Comparison of ENCODE assay signal across 8 cellular contexts in the genomic region with DNA sequence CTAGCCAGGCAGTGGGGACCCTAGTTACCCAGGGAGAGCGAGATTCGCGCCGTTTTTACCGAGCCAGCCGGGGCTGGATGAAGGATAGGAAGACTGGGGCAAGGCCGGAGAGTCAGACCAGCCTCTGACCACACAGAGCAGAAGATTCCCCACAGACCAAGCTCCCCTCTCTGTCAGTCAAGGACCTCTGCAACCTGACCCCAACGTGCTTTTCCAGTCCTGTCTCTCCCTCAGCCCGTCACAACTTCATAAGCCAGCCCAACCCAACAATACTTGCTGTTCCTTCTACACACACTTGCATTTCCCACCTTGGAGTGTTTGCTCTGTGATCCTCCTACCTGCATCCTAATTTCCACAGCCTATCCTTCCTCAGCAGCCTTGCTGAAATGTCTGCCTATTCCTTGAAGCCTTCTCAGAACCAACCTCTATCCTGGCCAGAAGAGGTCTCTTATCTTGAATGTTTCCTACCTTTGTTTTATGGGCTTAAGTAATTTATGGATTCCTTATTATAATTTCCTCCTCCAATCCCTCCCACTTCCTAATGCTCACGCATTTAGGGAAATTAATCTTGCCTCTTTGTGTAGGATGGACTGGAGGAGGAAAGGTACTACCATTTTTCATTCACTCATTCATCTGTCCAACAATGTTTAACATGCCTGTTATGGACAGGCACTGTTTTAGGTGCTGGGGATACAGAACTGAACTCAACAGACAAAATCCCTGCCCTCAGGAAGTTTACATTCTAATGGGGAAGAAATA. TPM values are rescaled to one million over a fixed set of nuclear protein-coding genes. Genes with fewer than 3 reads are reported as not detected.
A peak's percentile ranks its signal among the peaks of the same experiment; 100 is the strongest.
DNase-seq lines count a peak whose midpoint lies in the region; ATAC-seq and TF ChIP-seq lines count a peak whose summit lies in the region.

A gene (minus strand): TSS at position 424 of the 759 bp plus-strand sequence. CDS start 751 bp downstream, outside the sequence.

- H3K9me3 Mint-ChIP-seq in activated B cell treated with CpG ODN at 0.5 μM for 24 hours = no peaks in the 10 kb centered on the region

- H3K4me1 ChIP-seq in prostate gland (replicated peaks) = no peaks in the 10 kb centered on the region

- no peak for ATAC-seq in activated B cell treated with CpG ODN at 0.5 μM for 24 hours (ENCODE audit: low read depth)

- no peak within 1 kb of the TSS for H3K27ac Mint-ChIP-seq in activated B cell treated with CpG ODN at 0.5 μM for 24 hours

- peak within 1 kb of the TSS; percentile 71 to 83 for H3K27ac ChIP-seq in prostate gland

- TF ChIP-seq CTCF in activated B cell treated with CpG ODN at 0.5 μM for 24 hours (IDR thresholded peaks at IDR 0.05) = no peak
- TF ChIP-seq CTCF in prostate gland (IDR thresholded peaks at IDR 0.05) = no peak

- H3K9me3 ChIP-seq in prostate gland = no peaks in the 10 kb centered on the region

- peak within 1 kb of the TSS; percentile 82 for H3K4me3 Mint-ChIP-seq in activated B cell treated with CpG ODN at 0.5 μM for 24 hours

- peaks cover 3 to 4% of the 10 kb centered on the region in 2 donors for H3K36me3 ChIP-seq in prostate gland

- CTCF ChIA-PET in activated B cell treated with CpG ODN at 0.5 μM for 24 hours (lab: Charles Lee) = interaction anchor here (0.6 kb wide), 1 partner anchor 364 kb away, joined by 5 read pairs; no protein-coding TSS in a partner anchor

- H3K36me3 Mint-ChIP-seq in activated B cell treated with CpG ODN at 0.5 μM for 24 hours (ENCODE audit: low read depth) = no peaks in the 10 kb centered on the region

- H3K27me3 Mint-ChIP-seq in activated B cell treated with CpG ODN at 0.5 μM for 24 hours = peaks cover 24% of the 10 kb centered on the region

- WGBS in prostate gland = 18% methylated on average over 10 of the region's 10 CpGs

- H3K4me3 ChIP-seq in prostate gland = peak within 1 kb of the TSS; percentile 49 to 81

- intact Hi-C loops in activated B cell treated with CpG ODN at 0.5 μM for 24 hours (cut with micrococcal nuclease) (loop anchor here (1.0 to 5.0 kb wide), 3 partner anchors 83 to 244 kb away; a partner anchor contains a TSS), cardiac septum (cut with DNase I) (no loop called here), prostate gland (cut with DNase I) (no loop called here)

- peaks cover 13% of the 10 kb centered on the region for H3K4me1 Mint-ChIP-seq in activated B cell treated with CpG ODN at 0.5 μM for 24 hours

- DNase-seq in NCI-H510A (lab: John Stamatoyannopoulos, UW) (peak; percentile 20), NCI-H510A treated with DMSO at 0.1 percent for 48 hours (lab: John Stamatoyannopoulos, UW) (no peak), activated B cell treated with CpG ODN at 0.5 μM for 24 hours (no peak), cardiac septum (ENCODE audit: low spot score) (no peak), prostate gland (ENCODE audit: low spot score) (no peak), DMS 273 treated with DMSO at 0.1 percent for 48 hours (lab: John Stamatoyannopoulos, UW) (no peak), DMS153 treated with DMSO at 0.1 percent for 48 hours (lab: John Stamatoyannopoulos, UW; ENCODE audit: unreplicated experiment) (no peak)
- DNase-seq in central memory CD4-positive, alpha-beta T cell = no peak

- POLR2A ChIA-PET in activated B cell treated with CpG ODN at 0.5 μM for 24 hours (lab: Charles Lee) = no interaction called here

- H3K27me3 ChIP-seq in prostate gland (replicated peaks; ENCODE audit: insufficient read depth) = no peaks in the 10 kb centered on the region

- TF ChIP-seq POLR2A in prostate gland (IDR thresholded peaks at IDR 0.05) = no peak

RNA-seq across cellular contexts. Expression of the gene that starts here (rescaled TPM):
- total RNA-seq in activated B cell treated with CpG ODN at 0.5 μM for 24 hours = 0.55 and 0.61 TPM in 2 replicates
- total RNA-seq in cardiac septum = 93.2 TPM
- total RNA-seq in prostate gland = 100 to 1,000 TPM; 103 to 383 TPM

Comparison
In these comparisons a context has a peak if more than half of its experiments do, and no peak if none do; other contexts are left out.
1. RNA of the gene that starts here (total RNA-seq): 103 to 383 TPM in prostate gland and 93.2 TPM in cardiac septum (single experiment); 0.55 to 0.61 TPM in activated B cell treated with CpG ODN at 0.5 μM for 24 hours; every median in the first group is over 10 times any median in the second.